Comparison of ENCODE assay signal across 15 cellular contexts in the genomic region with DNA sequence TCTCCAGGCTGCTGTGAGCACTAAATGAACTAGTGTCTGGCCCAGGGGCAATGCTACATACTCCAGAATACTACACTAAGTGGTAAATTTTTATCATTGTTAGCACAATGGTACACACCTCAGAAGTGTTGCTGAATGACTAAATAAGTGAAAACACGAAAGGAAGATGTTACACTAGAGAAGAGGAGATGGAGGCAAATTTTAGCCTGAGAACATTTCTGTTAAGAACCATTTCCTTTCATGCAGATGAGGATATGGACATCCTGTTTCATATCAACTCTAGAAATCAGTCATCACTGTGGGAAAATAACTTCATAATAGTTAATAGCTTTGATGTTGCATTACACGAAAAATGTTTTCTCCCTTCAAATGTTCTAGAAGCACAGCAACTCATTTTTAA.
DNase-seq lines count a peak whose midpoint lies in the region; ATAC-seq, FAIRE-seq and TF ChIP-seq lines count a peak whose summit lies in the region.
"Had no signal": no experiment of that assay in that cellular context is flagged by ENCODE, and none has a peak within 500 bp of the region (broad histone marks: within the 10 kb centered on the region; RNA-seq: fewer than 3 reads in every experiment).

No MANE protein-coding gene starts in this region.

- H3K27ac Mint-ChIP-seq in T-cell = peak overlapping the region in 1 of 2 donors; percentile 67
- no peak overlapping the region for H3K27ac Mint-ChIP-seq in effector memory CD8-positive, alpha-beta T cell
- H3K27ac Mint-ChIP-seq: mesothelial cell of epicardium had no signal

- H3K36me3 Mint-ChIP-seq in T-cell = peaks cover under 1% of the 10 kb centered on the region
- no peaks in the 10 kb centered on the region for H3K36me3 Mint-ChIP-seq in effector memory CD8-positive, alpha-beta T cell (ENCODE audit: insufficient read depth)
- H3K36me3 Mint-ChIP-seq: IgD-negative memory B cell had no signal

- FAIRE-seq in D721Med (lab: Jason Lieb, UNC) = peak; percentile 56

- POLR2A ChIA-PET in T-cell (lab: Charles Lee) = interaction anchor here in 1 of 2 donors (0.5 kb wide), 1 partner anchor 617 kb away, joined by 3 read pairs; no protein-coding TSS in a partner anchor

- H3K4me3 Mint-ChIP-seq in T-cell = no peak overlapping the region
- H3K4me3 Mint-ChIP-seq in effector memory CD8-positive, alpha-beta T cell = no peak overlapping the region
- H3K4me3 Mint-ChIP-seq: mesothelial cell of epicardium had no signal

- CTCF ChIA-PET in T-cell (lab: Charles Lee) = interaction anchor here in 1 of 2 donors (1.1 kb wide), 1 partner anchor 12 kb away, joined by 3 read pairs; no protein-coding TSS in a partner anchor

- DNase-seq in D721Med (ENCODE audit: insufficient read length, low spot score) (no peak), T-cell (no peak), SW 1271 (lab: John Stamatoyannopoulos, UW) (no peak), NCI-H128 (lab: John Stamatoyannopoulos, UW; ENCODE audit: unreplicated experiment) (no peak)
- no peak for DNase-seq in effector memory CD8-positive, alpha-beta T cell
- DNase-seq: activated CD8-positive, alpha-beta memory T cell treated with anti-CD3 and anti-CD28 coated beads for 24 hours; BE2C; NCI-H1694; psoas muscle; stomach had no signal

- H3K27me3 Mint-ChIP-seq in T-cell = no peaks in the 10 kb centered on the region
- no peaks in the 10 kb centered on the region for H3K27me3 Mint-ChIP-seq in effector memory CD8-positive, alpha-beta T cell
- H3K27me3 Mint-ChIP-seq: IgD-negative memory B cell had no signal

- peaks cover 47 to 69% (median 55%) of the 10 kb centered on the region in 3 donors for H3K4me1 Mint-ChIP-seq in T-cell
- H3K4me1 Mint-ChIP-seq in effector memory CD8-positive, alpha-beta T cell (ENCODE audit: low read depth in 2 of 2) = peaks cover 10 to 29% of the 10 kb centered on the region in 2 donors

- no peaks in the 10 kb centered on the region for H3K9me3 Mint-ChIP-seq in T-cell
- no peaks in the 10 kb centered on the region for H3K9me3 Mint-ChIP-seq in effector memory CD8-positive, alpha-beta T cell
- H3K9me3 Mint-ChIP-seq: IgD-negative memory B cell, mesothelial cell of epicardium had no signal

- ATAC-seq in GM18517 (IDR thresholded peaks at IDR 0.05; ENCODE audit: unreplicated experiment) (peak; percentile 50), HG02884 (IDR thresholded peaks at IDR 0.05; ENCODE audit: unreplicated experiment) (peak; percentile 40), T-cell (replicated peaks in 1 of 4) (peak in 3 of 4 experiments; percentile 10 to 33 (median 28)), GM21619 (IDR thresholded peaks at IDR 0.05; ENCODE audit: unreplicated experiment) (no peak)
- ATAC-seq in effector memory CD8-positive, alpha-beta T cell (replicated peaks) = no peak
- ATAC-seq: psoas muscle had no signal

- no peak for TF ChIP-seq CTCF in D721Med (IDR thresholded peaks at IDR 0.05; ENCODE audit: insufficient read depth, missing control alignments)

Comparison
In these comparisons a context has a peak if more than half of its experiments do, and no peak if none do; other contexts are left out.
1. ATAC-seq: peak in GM18517 (single experiment), HG02884 (single experiment) and T-cell (3 of 4); none in effector memory CD8-positive, alpha-beta T cell (single experiment) and GM21619 (single experiment).